In genomic region chr20:22686097-22686496, GRCh38 we compare ENCODE assay signal across 8 cellular contexts.
DNase-seq lines count a peak whose midpoint lies in the region; ATAC-seq, FAIRE-seq and TF ChIP-seq lines count a peak whose summit lies in the region.
"Had no signal": no experiment of that assay in that cellular context is flagged by ENCODE, and none has a peak within 500 bp of the region (broad histone marks: within the 10 kb centered on the region; RNA-seq: fewer than 3 reads in every experiment).

No MANE protein-coding gene starts in this region.

- RAD21 ChIA-PET in GM12878 (lab: Charles Lee; ENCODE audit: unreplicated experiment) = interaction anchor here (6.2 kb wide), 1 partner anchor 348 kb away, joined by 31 read pairs; no protein-coding TSS in a partner anchor

- H3K9me3 Mint-ChIP-seq in CD8-positive, alpha-beta memory T cell = peaks cover 0 to 8% (median 1%) of the 10 kb centered on the region in 5 donors

- H3K4me1 Mint-ChIP-seq in CD8-positive, alpha-beta memory T cell = no peaks in the 10 kb centered on the region

- H3K27me3 Mint-ChIP-seq in CD8-positive, alpha-beta memory T cell = peaks cover 0 to 3% of the 10 kb centered on the region in 2 donors

- BruUV-seq in GM12878 (replicated peaks; lab: Mats Ljungman, UMichigan) = no TSS peak

- H3K27me3 ChIP-seq in GM12878 (replicated peaks in 1 of 2; ENCODE audit: control insufficient read depth in 2 of 2, insufficient read depth in 2 of 2, low read length in 1 of 2) = no peaks in the 10 kb centered on the region
- no peaks in the 10 kb centered on the region for H3K27me3 ChIP-seq in CD8-positive, alpha-beta memory T cell (ENCODE audit: insufficient read depth, low read length, poor library complexity, severe bottlenecking)

- TF ChIP-seq CTCF in GM12878 (IDR thresholded peaks at IDR 0.05 in 2 of 3, conservative IDR thresholded peaks at IDR 0.05 in 1 of 3; ENCODE audit: control insufficient read depth in 2 of 3, extremely low read depth in 1 of 3, insufficient read depth in 1 of 3, low read depth in 3 of 3, low read length in 3 of 3) = no peak

- intact Hi-C loops in GM12878 (cut with micrococcal nuclease; ENCODE audit: unreplicated experiment) = no loop called here

- H3K79me2 ChIP-seq in GM12878 (ENCODE audit: control insufficient read depth, insufficient read depth, low read length) = no peaks in the 10 kb centered on the region

- no peak overlapping the region for H3K9ac ChIP-seq in GM12878 (ENCODE audit: control insufficient read depth, insufficient read depth, low read length)

- no peak overlapping the region for H3K4me3 Mint-ChIP-seq in CD8-positive, alpha-beta memory T cell

- no peak overlapping the region for H3K4me2 ChIP-seq in GM12878 (ENCODE audit: control insufficient read depth, insufficient read depth)

- no peak overlapping the region for H3K27ac Mint-ChIP-seq in CD8-positive, alpha-beta memory T cell

- H3K36me3 ChIP-seq in GM12878 (ENCODE audit: control insufficient read depth in 2 of 2, insufficient read depth in 2 of 2, low read length in 1 of 2) = no peaks in the 10 kb centered on the region
- H3K36me3 ChIP-seq in CD8-positive, alpha-beta memory T cell (ENCODE audit: insufficient read depth, low read length) = no peaks in the 10 kb centered on the region
- H3K36me3 ChIP-seq: tibial artery had no signal

- CTCF ChIA-PET in GM12878 (lab: Yijun Ruan, JAX) = interaction anchor here (1.4 to 8.7 kb wide), 3 partner anchors 45 to 351 kb away, joined by 4 to 80 read pairs (median 37); no protein-coding TSS in a partner anchor
- CTCF ChIA-PET in CD8-positive, alpha-beta memory T cell (lab: Charles Lee) = no interaction called here

- in situ Hi-C loops in GM12878 (cut with MboI) = loop anchor here (5.0 kb wide), 1 partner anchor 349 kb away; no protein-coding TSS in a partner anchor

- POLR2A ChIA-PET in GM12878 (lab: Charles Lee) = no interaction called here
- POLR2A ChIA-PET in CD8-positive, alpha-beta memory T cell (lab: Charles Lee) = no interaction called here

- WGBS in GM12878 (ENCODE audit: insufficient coverage, insufficient replicate concordance, low lambda C conversion rate, missing lambda C conversion rate) = 37% methylated on average over 7 of the region's 7 CpGs

- no peak for TF ChIP-seq EP300 in GM12878 (IDR thresholded peaks at IDR 0.05; ENCODE audit: borderline replicate concordance in 1 of 2, control insufficient read depth in 1 of 2, low read depth in 2 of 2, low read length in 2 of 2)

- DNase-seq in NCI-H2029 (lab: John Stamatoyannopoulos, UW) (peak; percentile 82), GM12878 (ENCODE audit: low read depth, low spot score) (no peak), left lobe of liver (ENCODE audit: low spot score) (peak; percentile 53)
- no peak for DNase-seq in stimulated activated naive CD4-positive, alpha-beta T cell treated with Interleukin-2 at 50 U/mL for 16 hours (lab: John Stamatoyannopoulos, UW)
- DNase-seq in CD8-positive, alpha-beta memory T cell = no peak

- FAIRE-seq in GM12878 (lab: Jason Lieb, UNC) = no peak

- ATAC-seq in GM19397 (IDR thresholded peaks at IDR 0.05; ENCODE audit: unreplicated experiment) = peak; percentile 43
- ATAC-seq in GM12878 = peak; percentile 73
- peak; percentile 66 for ATAC-seq in left lobe of liver
- no peak for ATAC-seq in GM21528 (IDR thresholded peaks at IDR 0.05; ENCODE audit: low FRiP score, unreplicated experiment)

- no peaks in the 10 kb centered on the region for H4K20me1 ChIP-seq in GM12878 (ENCODE audit: control insufficient read depth, insufficient read depth)

- H3K27ac ChIP-seq in GM12878 (ENCODE audit: control insufficient read depth, insufficient read depth) = no peak overlapping the region
- no peak overlapping the region for H3K27ac ChIP-seq in CD8-positive, alpha-beta memory T cell (ENCODE audit: low read depth, low read length)
- H3K27ac ChIP-seq: tibial artery had no signal

- TF ChIP-seq POLR2A in GM12878 (IDR thresholded peaks at IDR 0.05; ENCODE audit: low read depth, low read length) = no peak

- SMC1A ChIA-PET in GM12878 (lab: Charles Lee; ENCODE audit: uncharacterized antibody, unreplicated experiment) = interaction anchor here (4.2 kb wide), 1 partner anchor 347 kb away, joined by 37 read pairs; no protein-coding TSS in a partner anchor

- no peak for TF ChIP-seq RAD21 in GM12878 (IDR thresholded peaks at IDR 0.05; ENCODE audit: insufficient read depth, low read depth, low read length)

- H3K36me3 Mint-ChIP-seq in CD8-positive, alpha-beta memory T cell = no peaks in the 10 kb centered on the region

- peak overlapping the region; percentile 65 for H2AFZ ChIP-seq in GM12878 (ENCODE audit: control insufficient read depth, low read depth, low read length)

- no peak overlapping the region for H3K4me3 ChIP-seq in GM12878
- no peak overlapping the region for H3K4me3 ChIP-seq in CD8-positive, alpha-beta memory T cell (ENCODE audit: low read length)
- H3K4me3 ChIP-seq: tibial artery had no signal

- H3K4me1 ChIP-seq in GM12878 (ENCODE audit: control insufficient read depth, insufficient read depth, low read length) = no peaks in the 10 kb centered on the region
- H3K4me1 ChIP-seq in CD8-positive, alpha-beta memory T cell (ENCODE audit: insufficient read depth, low read length) = no peaks in the 10 kb centered on the region
- H3K4me1 ChIP-seq: tibial artery had no signal

- H3K9me3 ChIP-seq in GM12878 (replicated peaks; ENCODE audit: control insufficient read depth, insufficient read depth, low read length) = no peaks in the 10 kb centered on the region
- H3K9me3 ChIP-seq in CD8-positive, alpha-beta memory T cell (ENCODE audit: low read length) = no peaks in the 10 kb centered on the region
- H3K9me3 ChIP-seq: tibial artery had no signal

TF ChIP-seq in GM12878, 131 proteins besides CTCF, POLR2A, EP300 and RAD21:
- TF ChIP-seq ZNF274 (IDR thresholded peaks at IDR 0.05; ENCODE audit: insufficient read depth, insufficient read length) (no peak), RAD51 (IDR thresholded peaks at IDR 0.05) (no peak), HCFC1 (IDR thresholded peaks at IDR 0.05; ENCODE audit: low read length) (peak; percentile 69), SIX5 (IDR thresholded peaks at IDR 0.05; ENCODE audit: low read depth, low read length, severe bottlenecking) (peak; percentile 55), IKZF1 (conservative IDR thresholded peaks at IDR 0.05) (0 out of 2 replicates have a peak, but pooled peaks have one; percentile 19)

Comparison
In these comparisons a context has a peak if more than half of its experiments do, and no peak if none do; other contexts are left out.
1. DNase-seq: peak in NCI-H2029 (single experiment) and left lobe of liver (single experiment); none in GM12878 (single experiment), stimulated activated naive CD4-positive, alpha-beta T cell treated with Interleukin-2 at 50 U/mL for 16 hours (single experiment) and CD8-positive, alpha-beta memory T cell (0 of 5).